In genomic region chr17:72334205-72334604, GRCh38 we compare ENCODE assay signal across 16 cellular contexts.
A peak's percentile ranks its signal among the peaks of the same experiment; 100 is the strongest.
DNase-seq lines count a peak whose midpoint lies in the region; ATAC-seq and TF ChIP-seq lines count a peak whose summit lies in the region.
"Had no signal": no experiment of that assay in that cellular context is flagged by ENCODE, and none has a peak within 500 bp of the region (broad histone marks: within the 10 kb centered on the region; RNA-seq: fewer than 3 reads in every experiment).

No MANE protein-coding gene starts in this region.

- H3F3A ChIP-seq in SK-N-SH (replicated peaks; ENCODE audit: insufficient read depth): peaks cover 16% of the 10 kb centered on the region

- no peak for TF ChIP-seq EP300 in SK-N-SH (IDR thresholded peaks at IDR 0.05; ENCODE audit: borderline replicate concordance in 1 of 2, low read depth in 1 of 2, low read length in 1 of 2)

- no peak for TF ChIP-seq RAD21 in SK-N-SH (IDR thresholded peaks at IDR 0.05; ENCODE audit: low read length)

- no peaks in the 10 kb centered on the region for H3K79me2 ChIP-seq in SK-N-SH (ENCODE audit: insufficient read depth)

- no peaks in the 10 kb centered on the region for H3K9me2 ChIP-seq in SK-N-SH

- H3K27me3 Mint-ChIP-seq in glutamatergic neuron (ENCODE audit: unreplicated experiment): no peaks in the 10 kb centered on the region

- no peaks in the 10 kb centered on the region for H4K20me1 ChIP-seq in SK-N-SH (ENCODE audit: insufficient read depth)

- H3K27ac Mint-ChIP-seq in glutamatergic neuron (ENCODE audit: unreplicated experiment): no peak overlapping the region

- H2AFZ ChIP-seq in SK-N-SH (ENCODE audit: low read depth): no peak overlapping the region

- H3K27ac ChIP-seq in SK-N-SH (ENCODE audit: low read depth in 2 of 2, low read length in 1 of 2) (no peak overlapping the region), SJCRH30 (peak overlapping the region; percentile 34)
- H3K27ac ChIP-seq: 22Rv1, thoracic aorta had no signal

- 77% methylated on average over 3 of the region's 3 CpGs for WGBS in SK-N-SH (ENCODE audit: low lambda C conversion rate)

- no peaks in the 10 kb centered on the region for H3K4me1 Mint-ChIP-seq in glutamatergic neuron (ENCODE audit: low read depth, unreplicated experiment)

- H3K36me3 ChIP-seq in SK-N-SH (replicated peaks in 1 of 2; ENCODE audit: control insufficient read depth in 1 of 2, insufficient read depth in 2 of 2, low read length in 1 of 2) (no peaks in the 10 kb centered on the region), SJCRH30 (no peaks in the 10 kb centered on the region)
- H3K36me3 ChIP-seq: thoracic aorta had no signal

- H3K4me3 ChIP-seq in SK-N-SH (ENCODE audit: low read depth in 2 of 2, low read length in 1 of 2) (no peak overlapping the region), SJCRH30 (no peak overlapping the region), fibroblast of pulmonary artery (replicated peaks; ENCODE audit: low read depth, low read length) (no peak overlapping the region)
- H3K4me3 ChIP-seq: thoracic aorta had no signal

- H3K9ac ChIP-seq in SK-N-SH: no peak overlapping the region

- H3K4me1 ChIP-seq in SK-N-SH (ENCODE audit: control insufficient read depth in 1 of 2, insufficient read depth in 2 of 2, low read depth in 1 of 2, low read length in 1 of 2) (peaks cover 14 to 16% of the 10 kb centered on the region in 2 experiments), SJCRH30 (peaks cover 41% of the 10 kb centered on the region)

- H3K4me3 Mint-ChIP-seq in glutamatergic neuron (ENCODE audit: unreplicated experiment): no peak overlapping the region

- CTCF ChIA-PET in SK-N-SH (lab: Yijun Ruan, JAX): interaction anchor here (0.9 to 2.2 kb wide), 4 partner anchors 14 to 216 kb away, joined by 3 to 6 read pairs (median 4); no protein-coding TSS in a partner anchor

- no peaks in the 10 kb centered on the region for H3K36me3 Mint-ChIP-seq in glutamatergic neuron (ENCODE audit: unreplicated experiment)

- peak; percentile 36 for TF ChIP-seq CTCF in SK-N-SH (IDR thresholded peaks at IDR 0.05)
- TF ChIP-seq CTCF in fibroblast of pulmonary artery (IDR thresholded peaks at IDR 0.05; ENCODE audit: low read length, missing control alignments): no peak
- TF ChIP-seq CTCF in glutamatergic neuron (IDR thresholded peaks at IDR 0.05; ENCODE audit: partially characterized antibody, unreplicated experiment): no peak

- no peak overlapping the region for H3K4me2 ChIP-seq in SK-N-SH

- H3K9me3 ChIP-seq in SK-N-SH (no peaks in the 10 kb centered on the region), SJCRH30 (replicated peaks) (no peaks in the 10 kb centered on the region)
- H3K9me3 ChIP-seq: thoracic aorta had no signal

- no peaks in the 10 kb centered on the region for H3K9me3 Mint-ChIP-seq in glutamatergic neuron (ENCODE audit: unreplicated experiment)

- POLR2A ChIA-PET in SK-N-SH (lab: Yijun Ruan, JAX): no interaction called here

- ATAC-seq in SK-N-SH treated with all-trans-retinoic acid at 6 μM for 48 hours: no peak
- ATAC-seq in HG02571 (IDR thresholded peaks at IDR 0.05; ENCODE audit: unreplicated experiment): no peak

- H3K27me3 ChIP-seq in SK-N-SH (ENCODE audit: insufficient read depth) (no peaks in the 10 kb centered on the region), SJCRH30 (no peaks in the 10 kb centered on the region)

- DNase-seq in SK-N-SH (no peak), SJCRH30 (peak; percentile 80 to 86), fibroblast of pulmonary artery (ENCODE audit: low read depth) (peak; percentile 44), stromal cell of bone marrow (ENCODE audit: low read depth) (peak; percentile 44), CD1c-positive myeloid dendritic cell (ENCODE audit: extremely low spot score) (no peak), glutamatergic neuron (no peak)
- DNase-seq: activated CD4-positive, CD25-positive, alpha-beta regulatory T cell; Kasumi-1; NCI-H146; NCI-H345; retina; stimulated activated CD4-positive, alpha-beta T cell treated with anti-CD3 and anti-CD28 coated beads, Interleukin-2, amount 100 ng/mL, for 24 hours had no signal

TF ChIP-seq in SK-N-SH, 30 proteins besides CTCF, POLR2A, EP300 and RAD21:
- no peak for TF ChIP-seq POLR2AphosphoS5 (IDR thresholded peaks at IDR 0.05; ENCODE audit: low read depth, low read length)
- no peak for TF ChIP-seq USF1 (IDR thresholded peaks at IDR 0.05; ENCODE audit: borderline replicate concordance, low read depth)
- TF ChIP-seq SMC3 (IDR thresholded peaks at IDR 0.05; ENCODE audit: low read depth, low read length): 0 out of 2 replicates have a peak, but pooled peaks have one; percentile 10

TF ChIP-seq in SK-N-SH treated with all-trans-retinoic acid at 6 μM for 48 hours, 23 proteins besides CTCF, POLR2A, EP300 and RAD21:
- no peak for TF ChIP-seq TOX (CRISPR knock-in tag; IDR thresholded peaks at IDR 0.05; ENCODE audit: borderline replicate concordance)
- no peak for TF ChIP-seq ZFP3 (CRISPR knock-in tag; IDR thresholded peaks at IDR 0.05)
- TF ChIP-seq POU6F1 (CRISPR knock-in tag; IDR thresholded peaks at IDR 0.05; ENCODE audit: borderline replicate concordance, low read depth): no peak
- TF ChIP-seq ZC3H10 (CRISPR knock-in tag; IDR thresholded peaks at IDR 0.05): no peak

Comparison
In these comparisons a context has a peak if more than half of its experiments do, and no peak if none do; other contexts are left out.
1. DNase-seq: peak in SJCRH30 (2 of 2), fibroblast of pulmonary artery (single experiment) and stromal cell of bone marrow (single experiment); none in SK-N-SH (single experiment), CD1c-positive myeloid dendritic cell (single experiment) and glutamatergic neuron (single experiment).